Comparison of ENCODE assay signal across 19 cellular contexts in genomic region chr7:84455788-84456187, GRCh38.
A peak's percentile ranks its signal among the peaks of the same experiment; 100 is the strongest.
DNase-seq lines count a peak whose midpoint lies in the region; ATAC-seq and TF ChIP-seq lines count a peak whose summit lies in the region.
"Had no signal": no experiment of that assay in that cellular context is flagged by ENCODE, and none has a peak within 500 bp of the region (broad histone marks: within the 10 kb centered on the region; RNA-seq: fewer than 3 reads in every experiment).

No MANE protein-coding gene starts in this region.

- H3K9me3 Mint-ChIP-seq in activated CD4-positive, alpha-beta T cell treated with anti-CD3 and anti-CD28 coated beads, Interleukin-2, amount 10 ng/mL, durations not matched to agents 24 days and 14 days = no peaks in the 10 kb centered on the region
- H3K9me3 Mint-ChIP-seq: activated CD4-positive, alpha-beta T cell treated with anti-CD3 and anti-CD28 coated beads, Interleukin-2, amount 10 ng/mL, durations not matched to agents 7 days and 5 days; stimulated activated naive B cell treated with anti-CD40 and anti-IgM and Interleukin-4, amounts not matched to agents 10 μg/mL and 1 μg/mL and 100 μg/mL, for 72 hours; type B pancreatic cell had no signal

- no peaks in the 10 kb centered on the region for H3K4me1 Mint-ChIP-seq in activated CD4-positive, alpha-beta T cell treated with anti-CD3 and anti-CD28 coated beads, Interleukin-2, amount 10 ng/mL, durations not matched to agents 24 days and 14 days
- H3K4me1 Mint-ChIP-seq: activated CD4-positive, alpha-beta T cell treated with anti-CD3 and anti-CD28 coated beads, Interleukin-2, amount 10 ng/mL, durations not matched to agents 7 days and 5 days; B cell; stimulated activated naive B cell treated with anti-CD40 and anti-IgM and Interleukin-4, amounts not matched to agents 10 μg/mL and 1 μg/mL and 100 μg/mL, for 72 hours had no signal

- ATAC-seq in GM19397 (IDR thresholded peaks at IDR 0.05; ENCODE audit: unreplicated experiment) = no peak
- ATAC-seq in HG03280 (IDR thresholded peaks at IDR 0.05; ENCODE audit: unreplicated experiment) = no peak
- ATAC-seq: left colon; stimulated activated naive B cell treated with anti-CD40 and anti-IgM and Interleukin-4, amounts not matched to agents 10 μg/mL and 1 μg/mL and 100 μg/mL, for 72 hours had no signal

- no peaks in the 10 kb centered on the region for H3K36me3 Mint-ChIP-seq in activated CD4-positive, alpha-beta T cell treated with anti-CD3 and anti-CD28 coated beads, Interleukin-2, amount 10 ng/mL, durations not matched to agents 24 days and 14 days (ENCODE audit: low read depth)
- H3K36me3 Mint-ChIP-seq: stimulated activated naive B cell treated with anti-CD40 and anti-IgM and Interleukin-4, amounts not matched to agents 10 μg/mL and 1 μg/mL and 100 μg/mL, for 72 hours; type B pancreatic cell had no signal

- no peak overlapping the region for H3K27ac Mint-ChIP-seq in activated CD4-positive, alpha-beta T cell treated with anti-CD3 and anti-CD28 coated beads, Interleukin-2, amount 10 ng/mL, durations not matched to agents 24 days and 14 days
- H3K27ac Mint-ChIP-seq: activated CD4-positive, alpha-beta T cell treated with anti-CD3 and anti-CD28 coated beads, Interleukin-2, amount 10 ng/mL, durations not matched to agents 7 days and 5 days; B cell; stimulated activated naive B cell treated with anti-CD40 and anti-IgM and Interleukin-4, amounts not matched to agents 10 μg/mL and 1 μg/mL and 100 μg/mL, for 72 hours; type B pancreatic cell had no signal

- DNase-seq in AG20443 (ENCODE audit: low spot score) = peak; percentile 6
- peak; percentile 22 for DNase-seq in HT-29 (ENCODE audit: low spot score)
- peak; percentile 64 for DNase-seq in SK-N-MC (ENCODE audit: low read depth, low spot score)
- DNase-seq in fibroblast of pulmonary artery (ENCODE audit: low read depth) = peak; percentile 40
- DNase-seq in tibial artery = no peak
- no peak for DNase-seq in activated CD4-positive, alpha-beta T cell treated with anti-CD3 and anti-CD28 coated beads, Interleukin-2, amount 10 ng/mL, durations not matched to agents 24 days and 14 days
- DNase-seq: activated CD4-positive, alpha-beta T cell treated with anti-CD3 and anti-CD28 coated beads, Interleukin-2, amount 10 ng/mL, durations not matched to agents 7 days and 5 days; activated T-cell treated with anti-CD3 and anti-CD28 coated beads, Interleukin-2, amount 50 U/mL, for 48 hours; DMS79; Karpas-422; left colon; NCI-H1930; stimulated activated naive B cell treated with anti-CD40 and anti-IgM and Interleukin-4, amounts not matched to agents 10 μg/mL and 1 μg/mL and 100 μg/mL, for 72 hours had no signal

- no peaks in the 10 kb centered on the region for H3K27me3 Mint-ChIP-seq in activated CD4-positive, alpha-beta T cell treated with anti-CD3 and anti-CD28 coated beads, Interleukin-2, amount 10 ng/mL, durations not matched to agents 24 days and 14 days
- H3K27me3 Mint-ChIP-seq: activated CD4-positive, alpha-beta T cell treated with anti-CD3 and anti-CD28 coated beads, Interleukin-2, amount 10 ng/mL, durations not matched to agents 7 days and 5 days; B cell; stimulated activated naive B cell treated with anti-CD40 and anti-IgM and Interleukin-4, amounts not matched to agents 10 μg/mL and 1 μg/mL and 100 μg/mL, for 72 hours; type B pancreatic cell had no signal

- H3K9me3 ChIP-seq in SK-N-MC (ENCODE audit: low read depth, low read length) = no peaks in the 10 kb centered on the region
- H3K9me3 ChIP-seq in tibial artery = no peaks in the 10 kb centered on the region
- H3K9me3 ChIP-seq: HAP-1 had no signal

- no peaks in the 10 kb centered on the region for H3K27me3 ChIP-seq in tibial artery

- no peak overlapping the region for H3K9ac ChIP-seq in SK-N-MC (ENCODE audit: insufficient read length)

- no peak for TF ChIP-seq CTCF in fibroblast of pulmonary artery (IDR thresholded peaks at IDR 0.05; ENCODE audit: low read length, missing control alignments)
- no peak for TF ChIP-seq CTCF in tibial artery (IDR thresholded peaks at IDR 0.05)

- peak overlapping the region; percentile 65 for H3K27ac ChIP-seq in SK-N-MC
- no peak overlapping the region for H3K27ac ChIP-seq in tibial artery
- H3K27ac ChIP-seq: HL-60 had no signal

- no peak overlapping the region; the same call in 1 of the 2 replicates for H3K4me3 ChIP-seq in SK-N-MC
- no peak overlapping the region for H3K4me3 ChIP-seq in fibroblast of pulmonary artery (replicated peaks; ENCODE audit: low read depth, low read length)
- no peak overlapping the region for H3K4me3 ChIP-seq in tibial artery
- H3K4me3 ChIP-seq: HAP-1 had no signal

- intact Hi-C loops in tibial artery (cut with DNase I; ENCODE audit: low total_unique reads) = no loop called here
- intact Hi-C loops in activated CD4-positive, alpha-beta T cell treated with anti-CD3 and anti-CD28 coated beads, Interleukin-2, amount 10 ng/mL, durations not matched to agents 24 days and 14 days (cut with micrococcal nuclease) = loop anchor here (2.0 kb wide), 1 partner anchor 479 kb away; no protein-coding TSS in a partner anchor

- no peaks in the 10 kb centered on the region for H3K4me1 ChIP-seq in tibial artery

- H3K36me3 ChIP-seq in SK-N-MC (ENCODE audit: insufficient read depth, low read length) (no peaks in the 10 kb centered on the region), tibial artery (no peaks in the 10 kb centered on the region)
- H3K36me3 ChIP-seq: HAP-1 had no signal

- H3K4me3 Mint-ChIP-seq in activated CD4-positive, alpha-beta T cell treated with anti-CD3 and anti-CD28 coated beads, Interleukin-2, amount 10 ng/mL, durations not matched to agents 24 days and 14 days = no peak overlapping the region
- H3K4me3 Mint-ChIP-seq: activated CD4-positive, alpha-beta T cell treated with anti-CD3 and anti-CD28 coated beads, Interleukin-2, amount 10 ng/mL, durations not matched to agents 7 days and 5 days; B cell; stimulated activated naive B cell treated with anti-CD40 and anti-IgM and Interleukin-4, amounts not matched to agents 10 μg/mL and 1 μg/mL and 100 μg/mL, for 72 hours; type B pancreatic cell had no signal

Comparison
In these comparisons a context has a peak if more than half of its experiments do, and no peak if none do; other contexts are left out.
1. DNase-seq: peak in AG20443 (single experiment), HT-29 (single experiment), SK-N-MC (single experiment) and fibroblast of pulmonary artery (single experiment); none in tibial artery (0 of 2) and activated CD4-positive, alpha-beta T cell treated with anti-CD3 and anti-CD28 coated beads, Interleukin-2, amount 10 ng/mL, durations not matched to agents 24 days and 14 days (single experiment).